ENCODE assay signal across 1 cellular context in the genomic region with DNA sequence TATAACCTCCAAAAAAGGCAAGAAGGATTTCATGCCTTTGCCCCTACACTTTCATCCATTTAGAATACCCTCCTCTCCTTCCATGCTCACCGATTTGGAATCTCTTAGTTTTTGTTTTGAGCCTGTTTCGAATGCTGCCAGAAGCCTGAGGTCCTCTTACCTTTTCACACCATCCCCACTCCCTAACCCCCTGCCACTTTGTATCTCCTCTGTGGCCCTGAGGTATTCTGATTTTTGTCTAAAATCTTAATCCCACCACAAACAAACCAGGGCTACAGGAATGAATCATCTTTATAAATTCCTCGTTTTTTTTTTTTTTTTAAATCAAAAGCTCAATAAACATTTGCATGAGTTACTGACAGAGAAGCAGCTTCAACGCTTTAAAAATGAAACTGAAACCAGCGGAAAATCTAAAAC.
TF ChIP-seq lines count a peak whose summit lies in the region.

No MANE protein-coding gene starts in this region.

TF ChIP-seq in H1, 55 proteins besides CTCF, POLR2A, EP300 and RAD21:
- TF ChIP-seq NANOG (IDR thresholded peaks at IDR 0.05; ENCODE audit: insufficient read depth, low read depth, low read length, poor library complexity, severe bottlenecking) (no peak), ASH2L (IDR thresholded peaks at IDR 0.05; ENCODE audit: low read length) (peak; percentile 49), FOSL1 (IDR thresholded peaks at IDR 0.05; ENCODE audit: insufficient read depth, low read depth, low read length) (no peak), CHD2 (IDR thresholded peaks at IDR 0.05; ENCODE audit: low read length) (no peak), CHD1 (IDR thresholded peaks at IDR 0.05; ENCODE audit: low read depth, low read length) (0 out of 2 replicates have a peak, but pooled peaks have one; percentile 20), SAP30 (IDR thresholded peaks at IDR 0.05; ENCODE audit: insufficient read depth, insufficient replicate concordance, low read length) (no peak), ZNF274 (IDR thresholded peaks at IDR 0.05; ENCODE audit: borderline replicate concordance, extremely low read depth, low read length) (no peak), TAF1 (IDR thresholded peaks at IDR 0.05; ENCODE audit: low read depth, low read length) (peak; percentile 44; the same call in 1 of the 2 replicates), CTBP2 (IDR thresholded peaks at IDR 0.05; ENCODE audit: borderline replicate concordance, insufficient read depth, insufficient read length, low read length) (no peak), MAFK (IDR thresholded peaks at IDR 0.05; ENCODE audit: low read depth, low read length) (no peak), BCL11A (IDR thresholded peaks at IDR 0.05; ENCODE audit: low read depth in 2 of 2, low read length in 2 of 2) (no peak), RBBP5 (IDR thresholded peaks at IDR 0.05; ENCODE audit: borderline replicate concordance, low read depth, low read length) (peak; percentile 0; the same call in 1 of the 2 replicates), CBX8 (IDR thresholded peaks at IDR 0.05; ENCODE audit: borderline replicate concordance, low read depth, low read length) (no peak), TBP (IDR thresholded peaks at IDR 0.05; ENCODE audit: low read depth, low read length) (no peak), PHF8 (conservative IDR thresholded peaks at IDR 0.05; ENCODE audit: low read depth, low read length) (no peak), TCF12 (IDR thresholded peaks at IDR 0.05; ENCODE audit: low read depth, low read length) (no peak), SP4 (IDR thresholded peaks at IDR 0.05; ENCODE audit: low read length) (no peak)
